17 cellular contexts compared by ENCODE assay signal in the genomic region with DNA sequence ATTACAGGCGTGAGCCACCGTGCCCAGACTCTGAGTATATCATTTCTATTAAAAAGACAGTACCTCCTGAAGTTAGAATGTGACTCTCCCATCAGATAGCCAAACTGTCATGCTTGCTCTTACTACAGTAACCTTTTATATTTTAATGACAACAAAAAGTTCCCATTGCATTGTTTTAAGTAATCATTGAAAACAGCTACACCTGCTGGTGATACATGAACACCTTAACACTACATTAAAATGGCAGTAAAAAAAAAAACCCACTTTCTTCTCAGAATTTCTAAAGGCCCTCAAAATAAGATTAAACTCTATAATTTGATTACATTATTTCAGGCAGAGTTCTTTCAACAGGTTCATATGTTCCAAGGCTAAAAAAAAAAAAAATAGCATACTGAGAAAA.
A peak's percentile ranks its signal among the peaks of the same experiment; 100 is the strongest.
DNase-seq lines count a peak whose midpoint lies in the region; ATAC-seq and TF ChIP-seq lines count a peak whose summit lies in the region.
"Had no signal": no experiment of that assay in that cellular context is flagged by ENCODE, and none has a peak within 500 bp of the region (broad histone marks: within the 10 kb centered on the region; RNA-seq: fewer than 3 reads in every experiment).

No MANE protein-coding gene starts in this region.

- H3K9me3 ChIP-seq in prostate gland, result no peaks in the 10 kb centered on the region

- H3K27me3 ChIP-seq in prostate gland (replicated peaks; ENCODE audit: insufficient read depth), result no peaks in the 10 kb centered on the region

- peak; percentile 20 for DNase-seq in DMS53 (lab: John Stamatoyannopoulos, UW)
- no peak for DNase-seq in DMS53 treated with DMSO at 0.1 percent for 48 hours (lab: John Stamatoyannopoulos, UW; ENCODE audit: unreplicated experiment)
- DNase-seq in choroid plexus epithelial cell (ENCODE audit: low read depth), result peak; percentile 15
- no peak for DNase-seq in prostate gland (ENCODE audit: low spot score)
- no peak for DNase-seq in stimulated activated naive CD4-positive, alpha-beta T cell treated with Interleukin-2 at 50 U/mL for 16 hours (lab: John Stamatoyannopoulos, UW)
- DNase-seq in activated naive CD4-positive, alpha-beta T cell treated with anti-CD3 and anti-CD28 coated beads, Interleukin-2, amount 50 U/mL, for 16 hours, result no peak
- DNase-seq: activated CD4-positive, alpha-beta memory T cell treated with anti-CD3 and anti-CD28 coated beads for 36 hours; activated effector memory CD4-positive, alpha-beta T cell treated with anti-CD3 and anti-CD28 coated beads, Interleukin-2, amount 50 U/mL, for 16 hours; cerebellar nuclear complex; kidney glomerular epithelial cell; NCI-H2171; small intestine; T-helper 17 cell had no signal

- peak; percentile 43; the same call in 1 of the 2 replicates for TF ChIP-seq CTCF in LNCAP (IDR thresholded peaks at IDR 0.05)
- TF ChIP-seq CTCF in choroid plexus epithelial cell (conservative IDR thresholded peaks at IDR 0.05; ENCODE audit: low read depth, low read length), result peak; percentile 41
- TF ChIP-seq CTCF in prostate gland (IDR thresholded peaks at IDR 0.05), result peak in 3 of 4 experiments; percentile 24 to 27 (median 26)

- H3K27ac ChIP-seq in prostate gland, result no peak overlapping the region

- H3K36me3 ChIP-seq in prostate gland, result peaks cover 0 to 4% of the 10 kb centered on the region in 2 donors

- WGBS in prostate gland, result 88% methylated on average over 2 of the region's 2 CpGs

- intact Hi-C loops in prostate gland (cut with DNase I), result no loop called here

- H3K4me1 ChIP-seq in prostate gland (replicated peaks), result no peaks in the 10 kb centered on the region

- no peak for ATAC-seq in GM18858 (IDR thresholded peaks at IDR 0.05; ENCODE audit: unreplicated experiment)
- ATAC-seq: naive thymus-derived CD4-positive, alpha-beta T cell; Panc1; T-helper 17 cell had no signal

- TF ChIP-seq POLR2A in prostate gland (IDR thresholded peaks at IDR 0.05), result no peak

- H3K4me3 ChIP-seq in choroid plexus epithelial cell (ENCODE audit: low read depth, low read length) (no peak overlapping the region), prostate gland (no peak overlapping the region)

Comparison
In these comparisons a context has a peak if more than half of its experiments do, and no peak if none do; other contexts are left out.
1. DNase-seq: peak in DMS53 (single experiment) and choroid plexus epithelial cell (single experiment); none in DMS53 treated with DMSO at 0.1 percent for 48 hours (single experiment), prostate gland (single experiment), stimulated activated naive CD4-positive, alpha-beta T cell treated with Interleukin-2 at 50 U/mL for 16 hours (single experiment) and activated naive CD4-positive, alpha-beta T cell treated with anti-CD3 and anti-CD28 coated beads, Interleukin-2, amount 50 U/mL, for 16 hours (single experiment).
2. Peak in every context shown above with its lines, with median percentiles within 50 percentile points of each other: CTCF ChIP-seq.